ENCODE assay signal across 11 cellular contexts in genomic region chr2:42385225-42385624, GRCh38. TPM values are rescaled to one million over a fixed set of nuclear protein-coding genes. Genes with fewer than 3 reads are reported as not detected.
A peak's percentile ranks its signal among the peaks of the same experiment; 100 is the strongest.
DNase-seq lines count a peak whose midpoint lies in the region; ATAC-seq and TF ChIP-seq lines count a peak whose summit lies in the region.
"Had no signal": no experiment of that assay in that cellular context is flagged by ENCODE, and none has a peak within 500 bp of the region (broad histone marks: within the 10 kb centered on the region; RNA-seq: fewer than 3 reads in every experiment).

No MANE protein-coding gene starts in this region.

- no peak overlapping the region for H3K9ac ChIP-seq in neural progenitor cell

- no peaks in the 10 kb centered on the region for H4K20me1 ChIP-seq in neural progenitor cell (ENCODE audit: low read depth)

- H3K4me1 ChIP-seq in neural progenitor cell (no peaks in the 10 kb centered on the region), sigmoid colon (no peaks in the 10 kb centered on the region), thyroid gland (no peaks in the 10 kb centered on the region)
- H3K4me1 ChIP-seq: heart left ventricle had no signal

- H2AFZ ChIP-seq in neural progenitor cell (replicated peaks): no peak overlapping the region

- H3K79me2 ChIP-seq in neural progenitor cell (ENCODE audit: low read depth): no peaks in the 10 kb centered on the region

- H3K4me3 ChIP-seq in neural progenitor cell (no peak overlapping the region), sigmoid colon (no peak overlapping the region), thyroid gland (replicated peaks in 1 of 3) (no peak overlapping the region)
- H3K4me3 ChIP-seq: heart left ventricle had no signal

- peak; percentile 11 for DNase-seq in GM03348 (ENCODE audit: low spot score)
- DNase-seq in NCI-H1694 treated with DMSO at 0.1 percent for 48 hours (lab: John Stamatoyannopoulos, UW): peak; percentile 49
- no peak for DNase-seq in chondrocyte (ENCODE audit: low spot score)
- peak; percentile 63 for DNase-seq in neural progenitor cell (ENCODE audit: low spot score)
- DNase-seq in sigmoid colon: no peak
- no peak for DNase-seq in thyroid gland
- no peak for DNase-seq in GM19238 (ENCODE audit: insufficient read length, low spot score)
- DNase-seq: activated CD4-positive, alpha-beta T cell treated with anti-CD3 and anti-CD28 coated beads for 48 hours; GOT3; heart left ventricle had no signal

- TF ChIP-seq POLR2A in sigmoid colon (IDR thresholded peaks at IDR 0.05) (no peak), thyroid gland (IDR thresholded peaks at IDR 0.05) (no peak)

- ATAC-seq in HG03520 (IDR thresholded peaks at IDR 0.05; ENCODE audit: unreplicated experiment): no peak

- H3K9me3 ChIP-seq in neural progenitor cell (ENCODE audit: low read depth): no peaks in the 10 kb centered on the region
- no peaks in the 10 kb centered on the region for H3K9me3 ChIP-seq in sigmoid colon
- H3K9me3 ChIP-seq in thyroid gland: no peaks in the 10 kb centered on the region
- H3K9me3 ChIP-seq: heart left ventricle had no signal

- H3K27me3 ChIP-seq in neural progenitor cell (no peaks in the 10 kb centered on the region), sigmoid colon (no peaks in the 10 kb centered on the region), thyroid gland (no peaks in the 10 kb centered on the region)
- H3K27me3 ChIP-seq: heart left ventricle had no signal

- TF ChIP-seq EP300 in sigmoid colon (IDR thresholded peaks at IDR 0.05): no peak

- H3K27ac ChIP-seq in neural progenitor cell (no peak overlapping the region), sigmoid colon (no peak overlapping the region), thyroid gland (no peak overlapping the region)
- H3K27ac ChIP-seq: heart left ventricle had no signal

- H3F3A ChIP-seq in neural progenitor cell (ENCODE audit: low read depth): no peaks in the 10 kb centered on the region

- peak; percentile 50 for TF ChIP-seq CTCF in chondrocyte (IDR thresholded peaks at IDR 0.05)
- TF ChIP-seq CTCF in neural progenitor cell (IDR thresholded peaks at IDR 0.05): peak; percentile 48
- no peak for TF ChIP-seq CTCF in sigmoid colon (IDR thresholded peaks at IDR 0.05)
- no peak for TF ChIP-seq CTCF in thyroid gland (IDR thresholded peaks at IDR 0.05)

- no peak overlapping the region for H3K4me2 ChIP-seq in neural progenitor cell

- 62 to 79% methylated on average over 7 of the region's 7 CpGs for WGBS in sigmoid colon, 2 donors
- WGBS in thyroid gland, 2 donors: 67 to 75% methylated on average over 7 of the region's 7 CpGs

- H3K4me1 Mint-ChIP-seq in chondrocyte (ENCODE audit: low read depth) (no peaks in the 10 kb centered on the region), neural progenitor cell (peaks cover 2% of the 10 kb centered on the region)

- no peaks in the 10 kb centered on the region for H3K36me3 Mint-ChIP-seq in chondrocyte (ENCODE audit: low read depth)
- no peaks in the 10 kb centered on the region for H3K36me3 Mint-ChIP-seq in neural progenitor cell

- H3K36me3 ChIP-seq in neural progenitor cell (no peaks in the 10 kb centered on the region), sigmoid colon (no peaks in the 10 kb centered on the region), thyroid gland (no peaks in the 10 kb centered on the region)
- H3K36me3 ChIP-seq: heart left ventricle had no signal

- no peak overlapping the region for H3K4me3 Mint-ChIP-seq in chondrocyte (ENCODE audit: unreplicated experiment)
- no peak overlapping the region for H3K4me3 Mint-ChIP-seq in neural progenitor cell

- no peaks in the 10 kb centered on the region for H3K9me3 Mint-ChIP-seq in chondrocyte (ENCODE audit: low read depth)
- no peaks in the 10 kb centered on the region for H3K9me3 Mint-ChIP-seq in neural progenitor cell

- H3K27ac Mint-ChIP-seq in chondrocyte (ENCODE audit: unreplicated experiment): no peak overlapping the region
- no peak overlapping the region for H3K27ac Mint-ChIP-seq in neural progenitor cell

- H3K27me3 Mint-ChIP-seq in chondrocyte (ENCODE audit: low read depth) (peaks cover 8% of the 10 kb centered on the region), neural progenitor cell (ENCODE audit: insufficient read depth, low read depth) (no peaks in the 10 kb centered on the region)

- intact Hi-C loops in sigmoid colon (cut with DNase I) (no loop called here), thyroid gland (cut with DNase I) (no loop called here)

RNA-seq across cellular contexts. Expression of gene COX7A2L, which starts 24.2 kb away (rescaled TPM):
- 79.5 to 105 TPM (median 102 TPM) in 3 replicates for total RNA-seq in chondrocyte
- 212 and 292 TPM in 2 replicates for total RNA-seq in neural progenitor cell (ENCODE audit: low replicate concordance)
- 100 to 1,000 TPM; 149 to 209 (median 172) TPM for total RNA-seq in sigmoid colon
- 100 to 1,000 TPM; 149 to 270 (median 219) TPM for polyA plus RNA-seq in sigmoid colon
- total RNA-seq in thyroid gland: 100 to 1,000 TPM in 3 of 4 donors, 10 to 100 TPM in 1; 98.7 to 129 (median 119) TPM

Comparison
In these comparisons a context has a peak if more than half of its experiments do, and no peak if none do; other contexts are left out.
1. DNase-seq: peak in GM03348 (single experiment), NCI-H1694 treated with DMSO at 0.1 percent for 48 hours (single experiment) and neural progenitor cell (single experiment); none in chondrocyte (single experiment), sigmoid colon (single experiment), thyroid gland (0 of 2) and GM19238 (single experiment).
2. CTCF ChIP-seq: peak in chondrocyte (single experiment) and neural progenitor cell (single experiment); none in sigmoid colon (0 of 4) and thyroid gland (0 of 6).